In the genomic region with DNA sequence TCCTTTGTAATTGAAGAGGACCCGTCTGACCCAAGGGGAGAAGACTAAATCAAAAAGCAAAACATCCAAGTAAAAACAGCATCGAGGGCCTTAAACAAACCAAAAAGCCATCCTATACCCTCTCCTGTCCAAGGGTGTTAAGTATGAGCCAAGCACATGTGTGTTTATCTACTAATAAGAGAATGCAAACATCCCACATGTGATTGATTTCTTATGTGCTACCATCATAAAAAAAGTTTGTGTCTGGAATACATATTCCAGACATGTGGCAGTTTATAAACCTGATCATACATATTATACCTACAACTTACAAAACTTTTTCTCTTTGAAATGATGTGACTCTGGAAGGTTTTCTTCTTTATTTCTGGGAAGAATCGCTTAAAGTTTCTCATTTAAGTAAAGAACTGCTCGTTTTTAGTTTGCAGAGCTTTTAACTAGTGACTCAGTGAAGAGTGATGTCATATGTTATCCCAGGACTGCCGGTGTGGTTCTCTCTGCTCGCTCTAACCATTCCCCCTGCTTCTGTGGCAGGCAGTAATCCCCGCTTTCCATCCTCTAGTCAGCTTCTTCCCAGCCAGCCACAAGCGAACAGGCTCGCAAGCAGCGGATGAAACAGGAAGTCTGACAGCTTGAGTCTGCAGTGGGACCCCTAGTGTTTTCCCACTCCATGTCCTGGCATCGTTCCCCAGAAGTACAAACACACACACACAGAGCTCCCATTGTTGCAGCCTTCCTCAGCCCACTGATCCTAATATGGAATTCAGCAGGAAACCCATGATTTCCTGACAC, we compare ENCODE assay signal across 9 cellular contexts. TPM values are rescaled to one million over a fixed set of nuclear protein-coding genes. Genes with fewer than 3 reads are reported as not detected.
DNase-seq lines count a peak whose midpoint lies in the region; ATAC-seq, FAIRE-seq and TF ChIP-seq lines count a peak whose summit lies in the region.
"Had no signal": no experiment of that assay in that cellular context is flagged by ENCODE, and none has a peak within 500 bp of the region (broad histone marks: within the 10 kb centered on the region; RNA-seq: fewer than 3 reads in every experiment).

No MANE protein-coding gene starts in this region.

- H3K36me3 ChIP-seq in MG63 (no peaks in the 10 kb centered on the region), pancreas (no peaks in the 10 kb centered on the region)

- no peak for TF ChIP-seq POLR2A in GM12891 (IDR thresholded peaks at IDR 0.05; ENCODE audit: low read depth, low read length)

- peak; percentile 92 for DNase-seq in AG10803 (ENCODE audit: low read depth)
- peak; percentile 70 for DNase-seq in MG63
- DNase-seq in Right ventricle myocardium superior = peak; percentile 84
- DNase-seq in pancreas = peak in 5 of 6 donors; percentile 28 to 57 (median 55)
- DNase-seq in GM12891 (ENCODE audit: insufficient read length, low spot score) = no peak
- DNase-seq in CD1c-positive myeloid dendritic cell (ENCODE audit: extremely low spot score) = no peak

- H3K27me3 ChIP-seq in MG63 (no peaks in the 10 kb centered on the region), pancreas (no peaks in the 10 kb centered on the region)

- TF ChIP-seq CTCF in AG10803 (conservative IDR thresholded peaks at IDR 0.05; ENCODE audit: low read length) = peak; percentile 38; the same call in 1 of the 2 replicates
- TF ChIP-seq CTCF in VCaP (conservative IDR thresholded peaks at IDR 0.05) = peak; percentile 16; the same call in 1 of the 2 replicates
- no peak for TF ChIP-seq CTCF in pancreas (IDR thresholded peaks at IDR 0.05)

- FAIRE-seq in pancreas (lab: Jason Lieb, UNC) (peak; percentile 61), GM12891 (lab: Jason Lieb, UNC) (no peak)
- FAIRE-seq: colon had no signal

- 10 to 12% methylated on average over 11 of the region's 11 CpGs for WGBS in pancreas, 2 donors

- H3K27ac ChIP-seq in VCaP (peak overlapping the region; percentile 74), pancreas (peak overlapping the region; percentile 39 to 83 (median 69))

- H3K9me3 ChIP-seq in MG63 (no peaks in the 10 kb centered on the region), pancreas (no peaks in the 10 kb centered on the region)

- ATAC-seq in Right ventricle myocardium superior (ENCODE audit: poor library complexity) (peak; percentile 96), pancreas (peak; percentile 75 to 93 (median 88)), HG02885 (IDR thresholded peaks at IDR 0.05; ENCODE audit: poor library complexity, unreplicated experiment) (no peak)

- H3K4me3 ChIP-seq in AG10803 (ENCODE audit: low read length) (peak overlapping the region; percentile 53), MG63 (peak overlapping the region; percentile 18), pancreas (peak overlapping the region in 2 of 4 donors; percentile 23 to 37)

- peaks cover 0 to 3% (median 0%) of the 10 kb centered on the region in 3 donors for H3K4me1 ChIP-seq in pancreas

- intact Hi-C loops in Right ventricle myocardium superior (cut with DNase I) = no loop called here
- intact Hi-C loops in pancreas (cut with DNase I) = no loop called here

TF ChIP-seq in GM12891, 5 proteins besides CTCF, POLR2A, EP300 and RAD21:
- TF ChIP-seq TAF1 (IDR thresholded peaks at IDR 0.05; ENCODE audit: low read depth, low read length) (no peak), SPI1 (IDR thresholded peaks at IDR 0.05; ENCODE audit: low read depth, low read length) (no peak), PAX5 (IDR thresholded peaks at IDR 0.05; ENCODE audit: insufficient read depth, low read length, severe bottlenecking) (no peak), POLR2AphosphoS5 (IDR thresholded peaks at IDR 0.05; ENCODE audit: low read depth, low read length) (no peak), POU2F2 (IDR thresholded peaks at IDR 0.05; ENCODE audit: low read depth, low read length) (no peak)

RNA-seq across cellular contexts. Expression of gene RHOJ, which starts 0.4 kb away (rescaled TPM):
- not detected in 2 replicates for total RNA-seq in MG63 (2014; rRNA removed; shearing (Covaris generic); ENCODE audit: low replicate concordance)
- total RNA-seq in Right ventricle myocardium superior (13.5 TPM), pancreas (1 to 10 TPM; 1.5 to 5.4 (median 2.3) TPM)
- 1 to 10 TPM; 3.8 to 6.7 TPM for polyA plus RNA-seq in pancreas
- polyA plus RNA-seq in GM12891 (2012; ENCODE audit: low read depth, missing spikeins) = not detected

Comparison
In these comparisons a context has a peak if more than half of its experiments do, and no peak if none do; other contexts are left out.
1. DNase-seq: peak in AG10803 (single experiment), MG63 (single experiment), Right ventricle myocardium superior (single experiment) and pancreas (5 of 6); none in GM12891 (single experiment) and CD1c-positive myeloid dendritic cell (single experiment).
2. CTCF ChIP-seq: peak in AG10803 (single experiment) and VCaP (single experiment); none in pancreas (0 of 4).